In the genomic region with DNA sequence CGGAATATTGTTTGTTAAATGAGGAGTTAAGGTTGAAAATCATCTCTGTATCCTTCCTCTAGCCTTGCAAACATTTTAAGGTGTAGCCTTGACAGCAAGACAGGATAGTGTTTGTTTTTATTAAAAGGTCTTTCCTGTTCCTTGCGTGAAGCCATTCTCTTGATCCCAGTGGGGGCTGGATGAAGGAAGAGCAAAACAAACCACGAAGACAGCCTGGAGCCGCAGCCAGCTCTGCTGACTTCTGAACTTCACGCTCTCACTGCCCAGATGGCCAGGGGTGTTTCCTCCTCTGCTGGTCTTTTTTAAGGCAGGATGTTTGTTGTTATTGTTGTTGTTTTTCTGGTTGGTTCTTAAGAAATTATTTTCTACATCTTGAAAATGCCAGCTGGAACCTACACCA, we compare ENCODE assay signal across 14 cellular contexts.
DNase-seq lines count a peak whose midpoint lies in the region; ATAC-seq and TF ChIP-seq lines count a peak whose summit lies in the region.
"Had no signal": no experiment of that assay in that cellular context is flagged by ENCODE, and none has a peak within 500 bp of the region (broad histone marks: within the 10 kb centered on the region; RNA-seq: fewer than 3 reads in every experiment).

No MANE protein-coding gene starts in this region.

- H3K27me3 Mint-ChIP-seq in chondrocyte (ENCODE audit: low read depth) = no peaks in the 10 kb centered on the region
- H3K27me3 Mint-ChIP-seq: activated naive CD4-positive, alpha-beta T cell treated with anti-CD3 and anti-CD28 coated beads, Interleukin-2, amount 50 U/mL, for 24 hours; progenitor cell of endocrine pancreas had no signal

- DNase-seq in chondrocyte (ENCODE audit: low spot score) = no peak
- no peak for DNase-seq in left lobe of liver (ENCODE audit: low spot score)
- DNase-seq in smooth muscle cell of the brain vasculature (ENCODE audit: low read depth, low spot score) = peak; percentile 73
- no peak for DNase-seq in activated T-cell treated with anti-CD3 and anti-CD28 coated beads, Interleukin-2, amount 50 U/mL, for 1 hour
- no peak for DNase-seq in DMS 273 (lab: John Stamatoyannopoulos, UW; ENCODE audit: unreplicated experiment)
- DNase-seq in NCI-H1694 (lab: John Stamatoyannopoulos, UW) = no peak
- DNase-seq: activated CD4-positive, alpha-beta T cell treated with anti-CD3 and anti-CD28 coated beads for 48 hours; BE2C; NCI-H1694 treated with DMSO at 0.1 percent for 48 hours; NCI-H510A had no signal

- no peak overlapping the region for H3K4me3 Mint-ChIP-seq in chondrocyte (ENCODE audit: unreplicated experiment)
- H3K4me3 Mint-ChIP-seq: activated naive CD4-positive, alpha-beta T cell treated with anti-CD3 and anti-CD28 coated beads, Interleukin-2, amount 50 U/mL, for 24 hours had no signal

- peak overlapping the region; percentile 28 for H3K27ac Mint-ChIP-seq in chondrocyte (ENCODE audit: unreplicated experiment)
- H3K27ac Mint-ChIP-seq: activated naive CD4-positive, alpha-beta T cell treated with anti-CD3 and anti-CD28 coated beads, Interleukin-2, amount 50 U/mL, for 24 hours; progenitor cell of endocrine pancreas had no signal

- peak; percentile 42 for ATAC-seq in left lobe of liver
- ATAC-seq: gastroesophageal sphincter had no signal

- peaks cover 14% of the 10 kb centered on the region for H3K4me1 ChIP-seq in HUES48 (ENCODE audit: control insufficient read depth, insufficient read depth, low read length)
- H3K4me1 ChIP-seq: BE2C had no signal

- peaks cover 14% of the 10 kb centered on the region for H3K36me3 Mint-ChIP-seq in chondrocyte (ENCODE audit: low read depth)

- H3K4me3 ChIP-seq in HUES48 (ENCODE audit: low read depth, low read length) = no peak overlapping the region
- H3K4me3 ChIP-seq: gastroesophageal sphincter had no signal

- H3K9me3 Mint-ChIP-seq in chondrocyte (ENCODE audit: low read depth) = no peaks in the 10 kb centered on the region
- H3K9me3 Mint-ChIP-seq: activated naive CD4-positive, alpha-beta T cell treated with anti-CD3 and anti-CD28 coated beads, Interleukin-2, amount 50 U/mL, for 24 hours had no signal

- H3K27ac ChIP-seq in HUES48 (ENCODE audit: low read depth, low read length) = peak overlapping the region; percentile 56
- H3K27ac ChIP-seq: gastroesophageal sphincter had no signal

- no peaks in the 10 kb centered on the region for H3K9me3 ChIP-seq in HUES48 (ENCODE audit: control insufficient read depth, insufficient read depth, low read length)
- H3K9me3 ChIP-seq: BE2C, gastroesophageal sphincter had no signal

- TF ChIP-seq CTCF in chondrocyte (IDR thresholded peaks at IDR 0.05) = no peak

- no peaks in the 10 kb centered on the region for H3K27me3 ChIP-seq in HUES48 (ENCODE audit: control insufficient read depth, insufficient read depth, low read length)
- H3K27me3 ChIP-seq: BE2C, gastroesophageal sphincter had no signal

- peaks cover 60% of the 10 kb centered on the region for H3K36me3 ChIP-seq in HUES48 (ENCODE audit: control insufficient read depth, insufficient read depth, low read length)
- H3K36me3 ChIP-seq: gastroesophageal sphincter had no signal

- peaks cover 33% of the 10 kb centered on the region for H3K4me1 Mint-ChIP-seq in chondrocyte (ENCODE audit: low read depth)
- H3K4me1 Mint-ChIP-seq: activated naive CD4-positive, alpha-beta T cell treated with anti-CD3 and anti-CD28 coated beads, Interleukin-2, amount 50 U/mL, for 24 hours had no signal

- H3K9ac ChIP-seq in HUES48 (ENCODE audit: low read depth, low read length) = no peak overlapping the region
